In genomic region chr1:37634554-37635308, GRCh38 we compare ENCODE assay signal across 9 cellular contexts. TPM values are rescaled to one million over a fixed set of nuclear protein-coding genes. Genes with fewer than 3 reads are reported as not detected.
DNase-seq lines count a peak whose midpoint lies in the region; ATAC-seq and TF ChIP-seq lines count a peak whose summit lies in the region.
"Had no signal": no experiment of that assay in that cellular context is flagged by ENCODE, and none has a peak within 500 bp of the region (broad histone marks: within the 10 kb centered on the region; RNA-seq: fewer than 3 reads in every experiment).

Gene RSPO1 (minus strand): TSS chr1:37634892. CDS start chr1:37629661, 5,231 bp downstream.

- intact Hi-C loops in lower lobe of right lung (cut with DNase I), result no loop called here

- H3K4me3 Mint-ChIP-seq in chondrocyte (ENCODE audit: unreplicated experiment), result peak within 1 kb of the TSS; percentile 33
- no peak within 1 kb of the TSS for H3K4me3 Mint-ChIP-seq in HFFc6

- CTCF ChIA-PET in HEK293 (lab: Yijun Ruan, JAX), result interaction anchor here (0.9 to 2.0 kb wide), 3 partner anchors 29 to 47 kb away, joined by 3 to 7 read pairs (median 5); no protein-coding TSS in a partner anchor

- H3K27me3 Mint-ChIP-seq in chondrocyte (ENCODE audit: low read depth), result peaks cover 70% of the 10 kb centered on the region
- H3K27me3 Mint-ChIP-seq in HFFc6 (ENCODE audit: insufficient read depth), result peaks cover 63% of the 10 kb centered on the region

- TF ChIP-seq CTCF in HEK293 (tag by site-specific recombination; IDR thresholded peaks at IDR 0.05) (no peak), chondrocyte (IDR thresholded peaks at IDR 0.05) (no peak), lower lobe of right lung (IDR thresholded peaks at IDR 0.05) (no peak), HFFc6 (IDR thresholded peaks at IDR 0.05) (no peak)

- H3K27ac ChIP-seq in HEK293 (ENCODE audit: extremely low read depth, low read depth, low read length), result no peak within 1 kb of the TSS
- H3K27ac ChIP-seq in lower lobe of right lung, result no peak within 1 kb of the TSS

- H3K27me3 ChIP-seq in lower lobe of right lung (ENCODE audit: low read depth), result peaks cover 65% of the 10 kb centered on the region

- no peaks in the 10 kb centered on the region for H3K36me3 Mint-ChIP-seq in chondrocyte (ENCODE audit: low read depth)
- H3K36me3 Mint-ChIP-seq in HFFc6 (ENCODE audit: low read depth), result no peaks in the 10 kb centered on the region

- ATAC-seq in lower lobe of right lung, result peak; percentile 65 to 68
- ATAC-seq in HG03135 (IDR thresholded peaks at IDR 0.05; ENCODE audit: unreplicated experiment), result no peak

- H3K36me3 ChIP-seq in HEK293 (ENCODE audit: control insufficient read depth in 2 of 2, insufficient read depth in 1 of 2, low read length in 2 of 2), result no peaks in the 10 kb centered on the region
- H3K36me3 ChIP-seq in lower lobe of right lung, result no peaks in the 10 kb centered on the region

- H3K27ac Mint-ChIP-seq in chondrocyte (ENCODE audit: unreplicated experiment), result no peak within 1 kb of the TSS
- H3K27ac Mint-ChIP-seq in HFFc6, result no peak within 1 kb of the TSS

- DNase-seq in ACHN (peak; percentile 1), chondrocyte (ENCODE audit: low spot score) (no peak), lower lobe of right lung (no peak), NOMO-1 treated with dmso at 0.1 percent for 144 hours (lab: John Stamatoyannopoulos, UW; ENCODE audit: unreplicated experiment) (no peak), HFFc6 (no peak), ureter (ENCODE audit: low spot score) (no peak)
- DNase-seq: NCI-H1694 had no signal

- H3K4me1 Mint-ChIP-seq in chondrocyte (ENCODE audit: low read depth) (peaks cover 4% of the 10 kb centered on the region), HFFc6 (ENCODE audit: low read depth) (no peaks in the 10 kb centered on the region; the same call in 1 of the 2 replicates)

- H3K4me1 ChIP-seq in HEK293 (ENCODE audit: control insufficient read depth, insufficient read depth, low read length) (no peaks in the 10 kb centered on the region), lower lobe of right lung (peaks cover 12% of the 10 kb centered on the region)

- H3K9me3 Mint-ChIP-seq in chondrocyte (ENCODE audit: low read depth) (no peaks in the 10 kb centered on the region), HFFc6 (no peaks in the 10 kb centered on the region)

- H3K4me3 ChIP-seq in HEK293 (ENCODE audit: low read depth, low read length), result peak within 1 kb of the TSS; percentile 25
- peak within 1 kb of the TSS; percentile 50 for H3K4me3 ChIP-seq in lower lobe of right lung

- H3K9me3 ChIP-seq in HEK293 (ENCODE audit: control insufficient read depth, insufficient read depth, low read depth, low read length) (no peaks in the 10 kb centered on the region), lower lobe of right lung (no peaks in the 10 kb centered on the region)

- in situ Hi-C loops in ACHN (cut with HindIII; ENCODE audit: low pct_ligation_motif_present, low pct_unique_long_range_greater_than_20kb, low sequenced_read_pairs), result no loop called here

- POLR2A ChIA-PET in HEK293 (lab: Yijun Ruan, JAX), result interaction anchor here (0.8 kb wide), 1 partner anchor 173 kb away, joined by 4 read pairs; the partner anchor contains the start of genes C1orf122 and YRDC

TF ChIP-seq in HEK293, 187 proteins besides CTCF, POLR2A, EP300 and RAD21 (continues in another document):
- TF ChIP-seq FEZF1 (tag by site-specific recombination; IDR thresholded peaks at IDR 0.05) (no peak), ZNF624 (tag by site-specific recombination; IDR thresholded peaks at IDR 0.05) (no peak), PBX3 (CRISPR knock-in tag; IDR thresholded peaks at IDR 0.05) (0 out of 2 replicates have a peak, but pooled peaks have one; percentile 7), ZNF610 (tag by site-specific recombination; IDR thresholded peaks at IDR 0.05; ENCODE audit: borderline replicate concordance) (no peak), ZNF18 (tag by site-specific recombination; IDR thresholded peaks at IDR 0.05) (no peak), ZBTB10 (tag by site-specific recombination; IDR thresholded peaks at IDR 0.05) (no peak), ZNF785 (tag by site-specific recombination; IDR thresholded peaks at IDR 0.05) (no peak), ZNF133 (tag by site-specific recombination; IDR thresholded peaks at IDR 0.05) (no peak), ZNF146 (tag by site-specific recombination; IDR thresholded peaks at IDR 0.05) (no peak), ZBTB1 (tag by site-specific recombination; IDR thresholded peaks at IDR 0.05) (no peak), ZNF341 (tag by site-specific recombination; IDR thresholded peaks at IDR 0.05; ENCODE audit: low read depth) (no peak), TCF7L2 (IDR thresholded peaks at IDR 0.05; ENCODE audit: borderline replicate concordance, low read depth, low read length) (no peak), WT1 (tag by site-specific recombination; IDR thresholded peaks at IDR 0.05) (no peak), ZFP37 (tag by site-specific recombination; IDR thresholded peaks at IDR 0.05) (no peak), ZNF76 (tag by site-specific recombination; IDR thresholded peaks at IDR 0.05; ENCODE audit: borderline replicate concordance, low read depth) (no peak; the same call in 1 of the 2 replicates), ZNF837 (tag by site-specific recombination; IDR thresholded peaks at IDR 0.05) (no peak), ZNF184 (tag by site-specific recombination; IDR thresholded peaks at IDR 0.05) (no peak), ZNF37A (tag by site-specific recombination; IDR thresholded peaks at IDR 0.05) (no peak), ZNF24 (tag by site-specific recombination; IDR thresholded peaks at IDR 0.05) (no peak), HIC1 (tag by site-specific recombination; IDR thresholded peaks at IDR 0.05) (no peak), ZNF211 (tag by site-specific recombination; IDR thresholded peaks at IDR 0.05; ENCODE audit: low read depth) (no peak), ZNF221 (tag by site-specific recombination; IDR thresholded peaks at IDR 0.05; ENCODE audit: borderline replicate concordance) (no peak)

RNA-seq across cellular contexts. Expression of gene RSPO1, which starts in this region (rescaled TPM):
- not detected in 3 replicates for total RNA-seq in chondrocyte
- 4.3 TPM for total RNA-seq in lower lobe of right lung
- not detected for total RNA-seq in HFFc6 (2021; fragmentation: NEBNext Ultra II Directional; extraction: Animal tissue kit (Norgen Biotek cat#: 25700))
- 1.3 TPM for total RNA-seq in ureter
